ENCODE assay signal across 1 cellular context in the genomic region with DNA sequence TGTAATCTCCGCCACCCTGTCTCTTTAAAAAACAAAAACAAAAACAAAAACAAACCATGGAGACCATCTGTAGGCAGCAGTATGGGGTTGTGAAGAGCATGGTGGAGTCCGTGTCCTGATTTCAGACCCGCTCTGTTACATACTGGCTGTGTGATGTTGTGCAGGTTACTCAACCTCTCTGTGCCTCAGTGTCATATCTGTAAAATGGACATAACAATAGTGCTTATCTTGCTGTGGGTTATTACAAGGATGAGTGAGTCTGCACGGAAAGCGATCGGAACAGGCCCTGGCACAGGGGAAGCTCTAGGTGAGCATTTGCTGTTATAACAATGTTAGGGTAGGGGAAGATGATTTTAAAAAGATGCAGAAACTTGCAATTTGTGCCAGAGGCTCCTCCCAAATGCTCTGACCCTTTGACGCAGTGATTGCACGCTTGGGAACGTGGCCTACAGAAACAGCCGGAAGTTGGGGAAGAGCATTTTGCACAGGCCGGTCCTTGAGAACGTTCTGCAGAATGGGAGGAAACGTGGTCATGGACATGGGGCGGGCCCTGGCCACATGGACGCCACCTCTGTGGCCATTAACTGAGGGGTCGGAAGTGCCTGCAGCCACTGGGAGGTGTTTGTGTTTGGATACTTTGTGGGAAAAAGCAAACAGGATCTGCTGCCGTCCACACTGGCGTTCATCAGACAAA.
TF ChIP-seq lines count a peak whose summit lies in the region.

No MANE protein-coding gene starts in this region.

TF ChIP-seq in GM12878, 131 proteins besides CTCF, POLR2A, EP300 and RAD21:
- TF ChIP-seq, protein P1, sequence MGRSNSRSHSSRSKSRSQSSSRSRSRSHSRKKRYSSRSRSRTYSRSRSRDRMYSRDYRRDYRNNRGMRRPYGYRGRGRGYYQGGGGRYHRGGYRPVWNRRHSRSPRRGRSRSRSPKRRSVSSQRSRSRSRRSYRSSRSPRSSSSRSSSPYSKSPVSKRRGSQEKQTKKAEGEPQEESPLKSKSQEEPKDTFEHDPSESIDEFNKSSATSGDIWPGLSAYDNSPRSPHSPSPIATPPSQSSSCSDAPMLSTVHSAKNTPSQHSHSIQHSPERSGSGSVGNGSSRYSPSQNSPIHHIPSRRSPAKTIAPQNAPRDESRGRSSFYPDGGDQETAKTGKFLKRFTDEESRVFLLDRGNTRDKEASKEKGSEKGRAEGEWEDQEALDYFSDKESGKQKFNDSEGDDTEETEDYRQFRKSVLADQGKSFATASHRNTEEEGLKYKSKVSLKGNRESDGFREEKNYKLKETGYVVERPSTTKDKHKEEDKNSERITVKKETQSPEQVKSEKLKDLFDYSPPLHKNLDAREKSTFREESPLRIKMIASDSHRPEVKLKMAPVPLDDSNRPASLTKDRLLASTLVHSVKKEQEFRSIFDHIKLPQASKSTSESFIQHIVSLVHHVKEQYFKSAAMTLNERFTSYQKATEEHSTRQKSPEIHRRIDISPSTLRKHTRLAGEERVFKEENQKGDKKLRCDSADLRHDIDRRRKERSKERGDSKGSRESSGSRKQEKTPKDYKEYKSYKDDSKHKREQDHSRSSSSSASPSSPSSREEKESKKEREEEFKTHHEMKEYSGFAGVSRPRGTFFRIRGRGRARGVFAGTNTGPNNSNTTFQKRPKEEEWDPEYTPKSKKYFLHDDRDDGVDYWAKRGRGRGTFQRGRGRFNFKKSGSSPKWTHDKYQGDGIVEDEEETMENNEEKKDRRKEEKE (IDR thresholded peaks at IDR 0.05) = no peak
- no peak for TF ChIP-seq NFYA (IDR thresholded peaks at IDR 0.05; ENCODE audit: borderline replicate concordance, low read depth, low read length)
- TF ChIP-seq ATF7 (IDR thresholded peaks at IDR 0.05; ENCODE audit: low read depth) = no peak
- TF ChIP-seq MYC (IDR thresholded peaks at IDR 0.05; ENCODE audit: insufficient read depth, insufficient read length, insufficient replicate concordance, low read length, severe bottlenecking) = no peak
- TF ChIP-seq NR2F1 (conservative IDR thresholded peaks at IDR 0.05) = no peak
- no peak for TF ChIP-seq RFX5 (IDR thresholded peaks at IDR 0.05; ENCODE audit: low read depth, low read length)
- no peak for TF ChIP-seq MYB (IDR thresholded peaks at IDR 0.05; ENCODE audit: borderline replicate concordance, low read depth, low read length)
- TF ChIP-seq CREM (IDR thresholded peaks at IDR 0.05; ENCODE audit: low read depth) = no peak
- no peak for TF ChIP-seq SRF (IDR thresholded peaks at IDR 0.05; ENCODE audit: low read depth in 2 of 2, low read length in 2 of 2)
- no peak for TF ChIP-seq IKZF1 (conservative IDR thresholded peaks at IDR 0.05)
- TF ChIP-seq NR2C1 (IDR thresholded peaks at IDR 0.05) = no peak
- no peak for TF ChIP-seq EGR1 (IDR thresholded peaks at IDR 0.05; ENCODE audit: borderline replicate concordance in 1 of 2, low read depth in 2 of 2, low read length in 2 of 2)
- TF ChIP-seq ZBTB4 (CRISPR knock-in tag; IDR thresholded peaks at IDR 0.05) = no peak
- TF ChIP-seq EED (IDR thresholded peaks at IDR 0.05; ENCODE audit: low read depth) = no peak
- TF ChIP-seq ZNF24 (IDR thresholded peaks at IDR 0.05) = no peak
- TF ChIP-seq PML (IDR thresholded peaks at IDR 0.05; ENCODE audit: low read length) = no peak
